ENCODE assay signal across 1 cellular context in the genomic region with DNA sequence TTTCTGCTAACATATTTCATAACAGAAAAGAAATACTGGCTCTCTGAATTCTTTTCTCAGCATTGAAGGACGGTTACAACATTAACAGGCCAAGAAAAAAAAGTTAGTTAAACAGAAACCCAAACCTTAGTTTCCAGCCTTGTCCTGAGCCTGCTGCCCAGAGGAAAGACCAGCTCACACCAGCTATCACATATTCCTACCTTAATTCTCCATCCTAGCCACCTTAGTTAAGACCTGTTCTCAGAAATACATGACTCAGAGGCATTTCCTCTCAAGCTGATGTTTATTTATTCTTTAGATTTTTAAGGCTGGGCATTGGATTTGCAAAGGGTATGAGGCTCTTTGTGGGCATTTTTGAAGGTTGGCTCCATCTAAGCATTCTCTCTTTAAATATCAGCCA.
TF ChIP-seq lines count a peak whose summit lies in the region.

No MANE protein-coding gene starts in this region.

TF ChIP-seq in IMR-90, 13 proteins besides CTCF, POLR2A, EP300 and RAD21 (continued from another document):
- TF ChIP-seq, protein P1, sequence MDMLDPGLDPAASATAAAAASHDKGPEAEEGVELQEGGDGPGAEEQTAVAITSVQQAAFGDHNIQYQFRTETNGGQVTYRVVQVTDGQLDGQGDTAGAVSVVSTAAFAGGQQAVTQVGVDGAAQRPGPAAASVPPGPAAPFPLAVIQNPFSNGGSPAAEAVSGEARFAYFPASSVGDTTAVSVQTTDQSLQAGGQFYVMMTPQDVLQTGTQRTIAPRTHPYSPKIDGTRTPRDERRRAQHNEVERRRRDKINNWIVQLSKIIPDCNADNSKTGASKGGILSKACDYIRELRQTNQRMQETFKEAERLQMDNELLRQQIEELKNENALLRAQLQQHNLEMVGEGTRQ (IDR thresholded peaks at IDR 0.05; ENCODE audit: low read depth, low read length), result no peak
- TF ChIP-seq CHD1 (IDR thresholded peaks at IDR 0.05; ENCODE audit: low read depth, low read length) (no peak), MAZ (IDR thresholded peaks at IDR 0.05; ENCODE audit: borderline replicate concordance, low read depth, low read length) (no peak), CEBPB (IDR thresholded peaks at IDR 0.05; ENCODE audit: low read depth, low read length) (no peak), MAFK (IDR thresholded peaks at IDR 0.05; ENCODE audit: low read depth, low read length) (no peak), NFE2L2 (IDR thresholded peaks at IDR 0.05; ENCODE audit: low read depth, low read length) (no peak), RCOR1 (IDR thresholded peaks at IDR 0.05; ENCODE audit: insufficient replicate concordance, low read length) (no peak), MXI1 (IDR thresholded peaks at IDR 0.05; ENCODE audit: borderline replicate concordance, low read depth, low read length) (no peak), FOS (IDR thresholded peaks at IDR 0.05; ENCODE audit: low read depth, low read length) (no peak)
- TF ChIP-seq, protein P2, sequence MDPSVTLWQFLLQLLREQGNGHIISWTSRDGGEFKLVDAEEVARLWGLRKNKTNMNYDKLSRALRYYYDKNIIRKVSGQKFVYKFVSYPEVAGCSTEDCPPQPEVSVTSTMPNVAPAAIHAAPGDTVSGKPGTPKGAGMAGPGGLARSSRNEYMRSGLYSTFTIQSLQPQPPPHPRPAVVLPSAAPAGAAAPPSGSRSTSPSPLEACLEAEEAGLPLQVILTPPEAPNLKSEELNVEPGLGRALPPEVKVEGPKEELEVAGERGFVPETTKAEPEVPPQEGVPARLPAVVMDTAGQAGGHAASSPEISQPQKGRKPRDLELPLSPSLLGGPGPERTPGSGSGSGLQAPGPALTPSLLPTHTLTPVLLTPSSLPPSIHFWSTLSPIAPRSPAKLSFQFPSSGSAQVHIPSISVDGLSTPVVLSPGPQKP (IDR thresholded peaks at IDR 0.05; ENCODE audit: borderline replicate concordance, low read depth, low read length), result no peak
